19 cellular contexts compared by ENCODE assay signal in genomic region chr14:38342803-38343202, GRCh38.
DNase-seq lines count a peak whose midpoint lies in the region; ATAC-seq and TF ChIP-seq lines count a peak whose summit lies in the region.
"Had no signal": no experiment of that assay in that cellular context is flagged by ENCODE, and none has a peak within 500 bp of the region (broad histone marks: within the 10 kb centered on the region; RNA-seq: fewer than 3 reads in every experiment).

No MANE protein-coding gene starts in this region.

- H3K36me3 ChIP-seq in IMR-90 (ENCODE audit: control insufficient read depth, insufficient read depth, low read length) = no peaks in the 10 kb centered on the region
- H3K36me3 ChIP-seq: esophagus muscularis mucosa had no signal

- peak overlapping the region; percentile 90; the same call in 1 of the 2 replicates for H2AK5ac ChIP-seq in IMR-90 (ENCODE audit: low read depth, low read length)

- no peak overlapping the region for H3K4me2 ChIP-seq in IMR-90 (ENCODE audit: low read depth, low read length)

- no peaks in the 10 kb centered on the region for H3K27me3 ChIP-seq in IMR-90 (ENCODE audit: control insufficient read depth, insufficient read depth, low read length)
- H3K27me3 ChIP-seq: body of pancreas, esophagus muscularis mucosa had no signal

- CTCF ChIA-PET in IMR-90 (lab: Yijun Ruan, JAX) = no interaction called here
- CTCF ChIA-PET in HEK293T (lab: Yijun Ruan, JAX) = no interaction called here

- ATAC-seq in IMR-90 (ENCODE audit: low read depth) (peak; percentile 91), HG03571 (IDR thresholded peaks at IDR 0.05; ENCODE audit: unreplicated experiment) (no peak), GM19023 (IDR thresholded peaks at IDR 0.05; ENCODE audit: unreplicated experiment) (no peak)
- ATAC-seq: activated CD8-positive, alpha-beta T cell treated with anti-CD3 and anti-CD28 coated beads for 36 hours; body of pancreas; Panc1 had no signal

- H3K23ac ChIP-seq in IMR-90 (ENCODE audit: low read depth, low read length) = 0 out of 2 replicates have a peak overlapping the region, but pooled peaks have one; percentile 76

- no peak overlapping the region for H3K4me3 ChIP-seq in IMR-90 (ENCODE audit: insufficient read depth, low read depth, low read length)
- no peak overlapping the region for H3K4me3 ChIP-seq in astrocyte of the spinal cord (ENCODE audit: low read depth, low read length)
- H3K4me3 ChIP-seq: body of pancreas, esophagus muscularis mucosa had no signal

- H4K20me1 ChIP-seq in IMR-90 (ENCODE audit: insufficient read depth, low read length) = no peaks in the 10 kb centered on the region

- no peak overlapping the region for H3K9ac ChIP-seq in IMR-90 (ENCODE audit: low read depth, low read length)

- 0 out of 2 replicates have a peak overlapping the region, but pooled peaks have one; percentile 17 for H3K56ac ChIP-seq in IMR-90 (ENCODE audit: extremely low read depth, insufficient read depth, low read length)

- peak overlapping the region in 1 of 2 experiments; percentile 61; a peak in 3 of 4 replicates for H4K8ac ChIP-seq in IMR-90 (ENCODE audit: low read depth in 2 of 2, low read length in 2 of 2)

- no peak overlapping the region for H3K27ac ChIP-seq in IMR-90 (ENCODE audit: insufficient read depth, low read length)
- H3K27ac ChIP-seq: body of pancreas, esophagus muscularis mucosa had no signal

- peak overlapping the region; percentile 84 for H3K14ac ChIP-seq in IMR-90 (replicated peaks; ENCODE audit: low read depth, low read length)

- H2BK15ac ChIP-seq in IMR-90 (ENCODE audit: low read depth, low read length) = peak overlapping the region; percentile 50; the same call in 1 of the 3 replicates

- intact Hi-C loops in IMR-90 (cut with micrococcal nuclease) = no loop called here

- TF ChIP-seq RAD21 in IMR-90 (IDR thresholded peaks at IDR 0.05; ENCODE audit: low read length) = no peak; the same call in 1 of the 2 replicates

- DNase-seq in Caki2 (ENCODE audit: low read depth) (peak; percentile 3), IMR-90 (peak; percentile 96), astrocyte of the spinal cord (ENCODE audit: low read depth, low spot score) (peak; percentile 84), non-pigmented ciliary epithelial cell (ENCODE audit: low read depth) (peak; percentile 76), ureter (ENCODE audit: low spot score) (no peak), HEK293T (ENCODE audit: extremely low spot score) (no peak)
- DNase-seq: activated CD8-positive, alpha-beta T cell treated with anti-CD3 and anti-CD28 coated beads for 36 hours; activated effector memory CD4-positive, alpha-beta T cell treated with Interleukin-2 at 50 U/mL for 16 hours; body of pancreas; C1 segment of cervical spinal cord; DMS79 treated with DMSO at 0.1 percent for 48 hours; naive B cell; NCI-H2081 treated with DMSO at 0.1 percent for 48 hours; NCI-H69; stimulated activated CD4-positive, alpha-beta T cell treated with anti-CD3 and anti-CD28 coated beads, Interleukin-15, amount 100 ng/mL, for 24 hours had no signal

- dilution Hi-C loops in IMR-90 (cut with HindIII; ENCODE audit: low sequenced_read_pairs, unreplicated experiment) = no loop called here

- H2BK20ac ChIP-seq in IMR-90 (ENCODE audit: low read depth, low read length) = peak overlapping the region; percentile 98

- H4K91ac ChIP-seq in IMR-90 (ENCODE audit: insufficient read depth, low read depth, low read length) = peak overlapping the region; percentile 82

- H3K9me1 ChIP-seq in IMR-90 (ENCODE audit: insufficient read depth, low read length) = peaks cover 7% of the 10 kb centered on the region; the same call in 1 of the 2 replicates

- TF ChIP-seq POLR2A in IMR-90 (IDR thresholded peaks at IDR 0.05; ENCODE audit: low read depth, low read length) = no peak

- H2BK120ac ChIP-seq in IMR-90 (ENCODE audit: low read depth, low read length) = peak overlapping the region; percentile 88

- BruUV-seq in IMR-90 (replicated peaks; lab: Mats Ljungman, UMichigan) = no TSS peak

- H3K9me3 ChIP-seq in IMR-90 (ENCODE audit: control insufficient read depth, insufficient read depth, low read length) = no peaks in the 10 kb centered on the region
- H3K9me3 ChIP-seq: body of pancreas, esophagus muscularis mucosa had no signal

- H3K18ac ChIP-seq in IMR-90 (ENCODE audit: low read depth, low read length) = peak overlapping the region; percentile 66; the same call in 1 of the 2 replicates

- H2BK5ac ChIP-seq in IMR-90 (ENCODE audit: low read depth, low read length, poor library complexity, severe bottlenecking) = peak overlapping the region; percentile 75

- H3K4me1 ChIP-seq in IMR-90 (ENCODE audit: control insufficient read depth, insufficient read depth, low read length) = peaks cover 8% of the 10 kb centered on the region; the same call in 1 of the 2 replicates
- H3K4me1 ChIP-seq: body of pancreas, esophagus muscularis mucosa had no signal

- TF ChIP-seq CTCF in IMR-90 (conservative IDR thresholded peaks at IDR 0.05; ENCODE audit: low read depth, low read length) (no peak), astrocyte of the spinal cord (IDR thresholded peaks at IDR 0.05; ENCODE audit: low read depth, low read length) (no peak)

- H2AK9ac ChIP-seq in IMR-90 (replicated peaks; ENCODE audit: low read depth, low read length, poor library complexity) = no peak overlapping the region

- POLR2A ChIA-PET in IMR-90 (lab: Charles Lee; ENCODE audit: unreplicated experiment) (no interaction called here), HEK293T (lab: Yijun Ruan, JAX) (no interaction called here)

- H2AFZ ChIP-seq in IMR-90 (replicated peaks; ENCODE audit: low read length, poor library complexity) = peak overlapping the region; percentile 60

- H3K79me1 ChIP-seq in IMR-90 (ENCODE audit: low read depth in 1 of 2, low read length in 2 of 2) = no peaks in the 10 kb centered on the region

- H3K4ac ChIP-seq in IMR-90 (ENCODE audit: low read depth, low read length) = peak overlapping the region; percentile 84

- in situ Hi-C loops in Caki2 (cut with HindIII; ENCODE audit: low pct_unique_long_range_greater_than_20kb, low sequenced_read_pairs) = no loop called here
- in situ Hi-C loops in IMR-90 (cut with MboI; ENCODE audit: low sequenced_read_pairs) = no loop called here
- in situ Hi-C loops in astrocyte of the spinal cord (cut with HindIII; ENCODE audit: low sequenced_read_pairs) = no loop called here

- H4K5ac ChIP-seq in IMR-90 (ENCODE audit: low read depth, low read length) = peak overlapping the region; percentile 12; the same call in 1 of the 2 replicates

TF ChIP-seq in IMR-90, 13 proteins besides CTCF, POLR2A, EP300 and RAD21:
- TF ChIP-seq SMC3 (IDR thresholded peaks at IDR 0.05; ENCODE audit: low read depth, low read length) (0 out of 2 replicates have a peak, but pooled peaks have one; percentile 4), FOS (IDR thresholded peaks at IDR 0.05; ENCODE audit: low read depth, low read length) (peak; percentile 80), RFX5 (IDR thresholded peaks at IDR 0.05; ENCODE audit: low read depth, low read length) (peak; percentile 84), BHLHE40 (IDR thresholded peaks at IDR 0.05; ENCODE audit: low read depth, low read length) (peak; percentile 20; the same call in 1 of the 2 replicates), RCOR1 (IDR thresholded peaks at IDR 0.05; ENCODE audit: insufficient replicate concordance, low read length) (peak; percentile 77), USF2 (IDR thresholded peaks at IDR 0.05; ENCODE audit: low read depth, low read length) (no peak), MXI1 (IDR thresholded peaks at IDR 0.05; ENCODE audit: borderline replicate concordance, low read depth, low read length) (no peak)
TF ChIP-seq in IMR-90: peak in this region for 5.

TF ChIP-seq in HEK293T, 16 proteins besides CTCF, POLR2A, EP300 and RAD21:
- no peak for TF ChIP-seq FOXA1 (IDR thresholded peaks at IDR 0.05)
- TF ChIP-seq SUZ12 (IDR thresholded peaks at IDR 0.05) = no peak
- TF ChIP-seq NFRKB (IDR thresholded peaks at IDR 0.05) = no peak
- no peak for TF ChIP-seq CTBP1 (IDR thresholded peaks at IDR 0.05; ENCODE audit: borderline replicate concordance)
- TF ChIP-seq PKNOX1 (IDR thresholded peaks at IDR 0.05) = no peak
- TF ChIP-seq TARDBP (IDR thresholded peaks at IDR 0.05) = no peak
- TF ChIP-seq SP1 (IDR thresholded peaks at IDR 0.05) = no peak
- no peak for TF ChIP-seq ARNT (IDR thresholded peaks at IDR 0.05)
- TF ChIP-seq BHLHE40 (IDR thresholded peaks at IDR 0.05; ENCODE audit: borderline replicate concordance) = no peak
- no peak for TF ChIP-seq ZNF384 (IDR thresholded peaks at IDR 0.05)
- no peak for TF ChIP-seq ELF4 (IDR thresholded peaks at IDR 0.05)
- TF ChIP-seq HDGF (IDR thresholded peaks at IDR 0.05; ENCODE audit: borderline replicate concordance) = no peak
- TF ChIP-seq LEF1 (IDR thresholded peaks at IDR 0.05; ENCODE audit: borderline replicate concordance) = no peak
- no peak for TF ChIP-seq FOXM1 (IDR thresholded peaks at IDR 0.05; ENCODE audit: borderline replicate concordance)
- no peak for TF ChIP-seq L3MBTL2 (conservative IDR thresholded peaks at IDR 0.05)
- TF ChIP-seq FOXK2 (IDR thresholded peaks at IDR 0.05) = no peak

Comparison
In these comparisons a context has a peak if more than half of its experiments do, and no peak if none do; other contexts are left out.
1. DNase-seq: peak in Caki2 (single experiment), IMR-90 (single experiment), astrocyte of the spinal cord (single experiment) and non-pigmented ciliary epithelial cell (single experiment); none in ureter (single experiment) and HEK293T (single experiment).